19 cellular contexts compared by ENCODE assay signal in genomic region chr17:3954086-3954485, GRCh38. TPM values are rescaled to one million over a fixed set of nuclear protein-coding genes. Genes with fewer than 3 reads are reported as not detected.
DNase-seq lines count a peak whose midpoint lies in the region; ATAC-seq and TF ChIP-seq lines count a peak whose summit lies in the region.
"Had no signal": no experiment of that assay in that cellular context is flagged by ENCODE, and none has a peak within 500 bp of the region (broad histone marks: within the 10 kb centered on the region; RNA-seq: fewer than 3 reads in every experiment).

No MANE protein-coding gene starts in this region.

- peaks cover 64% of the 10 kb centered on the region for H3K36me3 ChIP-seq in BLaER1
- H3K36me3 ChIP-seq in Karpas-422 (ENCODE audit: insufficient read depth, low read length), result peaks cover 42% of the 10 kb centered on the region
- peaks cover 86% of the 10 kb centered on the region for H3K36me3 ChIP-seq in neutrophil
- H3K36me3 ChIP-seq in adrenal gland (replicated peaks in 1 of 2), result no peaks in the 10 kb centered on the region
- H3K36me3 ChIP-seq: HAP-1 had no signal

- H3K4me2 ChIP-seq in BLaER1 (no peak overlapping the region; the same call in 1 of the 2 replicates), Karpas-422 (ENCODE audit: low read depth, low read length, poor library complexity, severe bottlenecking) (no peak overlapping the region)
- H3K4me2 ChIP-seq: GM23338 had no signal

- H3K9me3 ChIP-seq in BLaER1 (no peaks in the 10 kb centered on the region), Karpas-422 (ENCODE audit: low read length) (no peaks in the 10 kb centered on the region), neutrophil (no peaks in the 10 kb centered on the region), adrenal gland (replicated peaks in 1 of 3) (no peaks in the 10 kb centered on the region)
- H3K9me3 ChIP-seq: HAP-1 had no signal

- no peak overlapping the region for H3K9ac ChIP-seq in BLaER1
- no peak overlapping the region for H3K9ac ChIP-seq in Karpas-422 (ENCODE audit: low read length)

- H3K27me3 Mint-ChIP-seq in central memory CD8-positive, alpha-beta T cell, result no peaks in the 10 kb centered on the region
- H3K27me3 Mint-ChIP-seq: CD4-positive, alpha-beta T cell had no signal

- 83 to 95% (median 89%) methylated on average over 5 to 10 of the region's 10 CpGs for WGBS in adrenal gland, 4 donors

- TF ChIP-seq POLR2A in adrenal gland (IDR thresholded peaks at IDR 0.05), result no peak

- H3K27me3 ChIP-seq in BLaER1 (no peaks in the 10 kb centered on the region), Karpas-422 (ENCODE audit: low read length) (no peaks in the 10 kb centered on the region), neutrophil (no peaks in the 10 kb centered on the region), adrenal gland (no peaks in the 10 kb centered on the region)

- H3K4me1 ChIP-seq in BLaER1 (peaks cover 53% of the 10 kb centered on the region), Karpas-422 (ENCODE audit: low read length) (peaks cover 31% of the 10 kb centered on the region), neutrophil (ENCODE audit: control insufficient read depth in 1 of 2, insufficient read depth in 1 of 2, low read depth in 1 of 2, low read length in 1 of 2) (peaks cover 9 to 12% of the 10 kb centered on the region in 2 experiments), adrenal gland (replicated peaks in 1 of 2) (no peaks in the 10 kb centered on the region)
- H3K4me1 ChIP-seq: HAP-1 had no signal

- H3K27ac ChIP-seq in BLaER1, result 0 out of 2 replicates have a peak overlapping the region, but pooled peaks have one; percentile 23
- H3K27ac ChIP-seq in Karpas-422 (ENCODE audit: low read length), result 0 out of 2 replicates have a peak overlapping the region, but pooled peaks have one; percentile 21
- peak overlapping the region; percentile 29 for H3K27ac ChIP-seq in neutrophil
- no peak overlapping the region for H3K27ac ChIP-seq in adrenal gland

- TF ChIP-seq CTCF in neutrophil (IDR thresholded peaks at IDR 0.05) (no peak), adrenal gland (IDR thresholded peaks at IDR 0.05) (no peak)

- H4K20me1 ChIP-seq in BLaER1 (peaks cover 69% of the 10 kb centered on the region), Karpas-422 (ENCODE audit: insufficient read depth, low read depth, low read length) (peaks cover 65% of the 10 kb centered on the region)

- H3K4me3 ChIP-seq in BLaER1 (no peak overlapping the region), Karpas-422 (ENCODE audit: low read length) (no peak overlapping the region), neutrophil (ENCODE audit: low read depth in 1 of 2, low read length in 1 of 2) (no peak overlapping the region), adrenal gland (no peak overlapping the region)
- H3K4me3 ChIP-seq: GM12878, GM23338, HAP-1 had no signal

- H2AFZ ChIP-seq in Karpas-422 (ENCODE audit: low read length), result no peak overlapping the region
- H2AFZ ChIP-seq: GM23338 had no signal

- no peak for ATAC-seq in central memory CD8-positive, alpha-beta T cell (replicated peaks; ENCODE audit: extremely low read depth, poor library complexity, severe bottlenecking)
- ATAC-seq in activated CD4-positive, CD25-positive, alpha-beta regulatory T cell treated with anti-CD3 and anti-CD28 coated beads, Interleukin-2, amount 50 U/mL, for 24 hours, result no peak
- ATAC-seq: GM12878, GM23338 had no signal

- H3K79me2 ChIP-seq in Karpas-422 (ENCODE audit: low read length), result peaks cover 49% of the 10 kb centered on the region

- intact Hi-C loops in adrenal gland (cut with DNase I), result no loop called here

- no peak overlapping the region for H3K4me3 Mint-ChIP-seq in central memory CD8-positive, alpha-beta T cell
- H3K4me3 Mint-ChIP-seq: CD4-positive, alpha-beta T cell; GM23338; HFFc6 had no signal

- peaks cover 34% of the 10 kb centered on the region for H3K4me1 Mint-ChIP-seq in central memory CD8-positive, alpha-beta T cell

- no peaks in the 10 kb centered on the region for H3K9me2 ChIP-seq in Karpas-422 (replicated peaks; ENCODE audit: insufficient read depth, low read length)

- peaks cover 54% of the 10 kb centered on the region for H3K36me3 Mint-ChIP-seq in central memory CD8-positive, alpha-beta T cell (ENCODE audit: insufficient read depth)

- H3K27ac Mint-ChIP-seq in central memory CD8-positive, alpha-beta T cell (ENCODE audit: low read depth), result peak overlapping the region; percentile 32
- H3K27ac Mint-ChIP-seq: CD4-positive, alpha-beta T cell; GM23338; HFFc6 had no signal

- no peak for DNase-seq in Karpas-422
- DNase-seq in central memory CD8-positive, alpha-beta T cell (ENCODE audit: low spot score in 2 of 2), result no peak
- no peak for DNase-seq in T1000 (lab: John Stamatoyannopoulos, UW)
- DNase-seq in adrenal gland, result no peak
- no peak for DNase-seq in stimulated activated naive CD4-positive, alpha-beta T cell treated with Interleukin-2 at 50 U/mL for 16 hours (lab: John Stamatoyannopoulos, UW)
- DNase-seq: 8988T; AML-193; C1 segment of cervical spinal cord; Calu3; CD4-positive, alpha-beta T cell; DMS 273 treated with DMSO at 0.1 percent for 48 hours; HFFc6 had no signal

- H3K9me3 Mint-ChIP-seq in central memory CD8-positive, alpha-beta T cell, result no peaks in the 10 kb centered on the region
- H3K9me3 Mint-ChIP-seq: CD4-positive, alpha-beta T cell; GM23338; HFFc6 had no signal

RNA-seq across cellular contexts. Expression of gene ATP2A3, which starts 10.2 kb away (rescaled TPM):
- 101 and 204 TPM in 2 replicates for total RNA-seq in Karpas-422 (2014; rRNA removed; shearing (Covaris generic); ENCODE audit: low replicate concordance)
- total RNA-seq in adrenal gland, result 10 to 100 TPM; 12.1 to 29.1 (median 15.9) TPM
- 10 to 100 TPM in 2 of 3 donors, 1 to 10 TPM in 1; 3.7 to 27.1 (median 26.1) TPM for polyA plus RNA-seq in adrenal gland

RNA-seq across cellular contexts. Expression of gene P2RX1, which starts 37.8 kb away (rescaled TPM):
- not detected in 2 replicates for total RNA-seq in Karpas-422 (2014; rRNA removed; shearing (Covaris generic); ENCODE audit: low replicate concordance)
- 1 to 10 TPM in 4 of 8 donors, under 1 TPM in 4; 0.42 to 2.1 (median 0.92) TPM for total RNA-seq in adrenal gland
- 1 to 10 TPM in 2 of 3 donors, under 1 TPM in 1; 0.59 to 8.6 (median 3.3) TPM for polyA plus RNA-seq in adrenal gland
- total RNA-seq: Calu3, G401 had no signal

Comparison
In these comparisons a context has a peak if more than half of its experiments do, and no peak if none do; other contexts are left out.
1. H3K27ac ChIP-seq: peak in BLaER1 (single experiment), Karpas-422 (single experiment) and neutrophil (single experiment); none in adrenal gland (0 of 5).